In genomic region chr5:112860571-112860928, GRCh38 we compare ENCODE assay signal across 8 cellular contexts. TPM values are rescaled to one million over a fixed set of nuclear protein-coding genes. Genes with fewer than 3 reads are reported as not detected.
DNase-seq lines count a peak whose midpoint lies in the region; ATAC-seq and TF ChIP-seq lines count a peak whose summit lies in the region.
"Not testable (repeated sequence)": the region's sequence is repeated elsewhere in the genome, so short reads cannot be mapped to it uniquely, and the experiment has no call there.

No MANE protein-coding gene starts in this region.

- peaks cover 31% of the 10 kb centered on the region for H3K4me1 Mint-ChIP-seq in T-helper 1 cell treated with Interleukin-12 subunit alpha and Interleukin-12 subunit beta and Interleukin-4 antibody, amounts not matched to agents 30 μg/mL and 1 μg/mL, for 36 hours (ENCODE audit: low read depth)
- peaks cover 16% of the 10 kb centered on the region for H3K4me1 Mint-ChIP-seq in endodermal cell
- H3K4me1 Mint-ChIP-seq in nephron progenitor cell: peaks cover 30% of the 10 kb centered on the region
- H3K4me1 Mint-ChIP-seq in stimulated activated naive CD8-positive, alpha-beta T cell treated with anti-CD3 and anti-CD28 coated beads, Interleukin-15, amount 100 ng/mL, for 72 hours: peaks cover 28% of the 10 kb centered on the region

- H3K27ac ChIP-seq in HL-60 (replicated peaks): peak overlapping the region; percentile 81
- peak overlapping the region in 4 of 5 donors; percentile 29 to 86 (median 82) for H3K27ac ChIP-seq in adrenal gland
- H3K27ac ChIP-seq in endodermal cell (ENCODE audit: low read depth, low read length): peak overlapping the region; percentile 66
- H3K27ac ChIP-seq in iPS-20b (ENCODE audit: low read length): peak overlapping the region; percentile 44

- H3K9ac ChIP-seq in endodermal cell (ENCODE audit: extremely low read depth, low read length, poor library complexity, severe bottlenecking) (peak overlapping the region; percentile 93), iPS-20b (ENCODE audit: low read depth, low read length) (peak overlapping the region; percentile 87)

- not testable (repeated sequence) for H3K9me3 ChIP-seq in adrenal gland (replicated peaks in 1 of 3); endodermal cell (ENCODE audit: control insufficient read depth, low read length); iPS-20b (ENCODE audit: insufficient read depth, low read depth, low read length)

- peaks cover 20% of the 10 kb centered on the region for H3K27me3 Mint-ChIP-seq in T-helper 1 cell treated with Interleukin-12 subunit alpha and Interleukin-12 subunit beta and Interleukin-4 antibody, amounts not matched to agents 30 μg/mL and 1 μg/mL, for 36 hours (ENCODE audit: low read depth)
- peaks cover 27% of the 10 kb centered on the region for H3K27me3 Mint-ChIP-seq in endodermal cell (ENCODE audit: insufficient read depth)
- H3K27me3 Mint-ChIP-seq in nephron progenitor cell (ENCODE audit: low read depth, poor library complexity): peaks cover 33% of the 10 kb centered on the region
- peaks cover 26% of the 10 kb centered on the region for H3K27me3 Mint-ChIP-seq in stimulated activated naive CD8-positive, alpha-beta T cell treated with anti-CD3 and anti-CD28 coated beads, Interleukin-15, amount 100 ng/mL, for 72 hours

- not testable (repeated sequence) for TF ChIP-seq CTCF in AG10803 (conservative IDR thresholded peaks at IDR 0.05; ENCODE audit: low read length); HL-60 (IDR thresholded peaks at IDR 0.05; ENCODE audit: insufficient read depth, low read length); adrenal gland (IDR thresholded peaks at IDR 0.05); endodermal cell (conservative IDR thresholded peaks at IDR 0.05); nephron progenitor cell (IDR thresholded peaks at IDR 0.05)

- ATAC-seq in stimulated activated naive CD8-positive, alpha-beta T cell treated with anti-CD3 and anti-CD28 coated beads, Interleukin-15, amount 100 ng/mL, for 72 hours: not testable (repeated sequence)

- H3K36me3 Mint-ChIP-seq in T-helper 1 cell treated with Interleukin-12 subunit alpha and Interleukin-12 subunit beta and Interleukin-4 antibody, amounts not matched to agents 30 μg/mL and 1 μg/mL, for 36 hours (ENCODE audit: low read depth): peaks cover 29% of the 10 kb centered on the region
- H3K36me3 Mint-ChIP-seq in endodermal cell (ENCODE audit: low read depth): peaks cover 27% of the 10 kb centered on the region
- peaks cover 20% of the 10 kb centered on the region for H3K36me3 Mint-ChIP-seq in nephron progenitor cell (ENCODE audit: low read depth)

- intact Hi-C loops in adrenal gland (cut with DNase I): loop anchor here in 1 of 2 donors (10.0 kb wide), 1 partner anchor 64 kb away; the partner anchor contains the start of gene REEP5

- H3K4me1 ChIP-seq in adrenal gland (replicated peaks in 1 of 2): peaks cover 9 to 31% of the 10 kb centered on the region in 2 donors
- H3K4me1 ChIP-seq in endodermal cell (ENCODE audit: control insufficient read depth, insufficient read depth, low read length); iPS-20b (ENCODE audit: insufficient read depth, low read length): not testable (repeated sequence)

- peak overlapping the region; percentile 97 for H3K4me3 ChIP-seq in AG10803 (ENCODE audit: low read length)
- peak overlapping the region; percentile 67 for H3K4me3 ChIP-seq in HL-60 (replicated peaks; ENCODE audit: insufficient read depth, low read length)
- H3K4me3 ChIP-seq in adrenal gland: peak overlapping the region in 3 of 4 donors; percentile 38 to 82 (median 65)
- peak overlapping the region; percentile 100 for H3K4me3 ChIP-seq in endodermal cell (ENCODE audit: low read length)
- peak overlapping the region; percentile 89 for H3K4me3 ChIP-seq in iPS-20b (ENCODE audit: low read length)

- H3K9me3 Mint-ChIP-seq in T-helper 1 cell treated with Interleukin-12 subunit alpha and Interleukin-12 subunit beta and Interleukin-4 antibody, amounts not matched to agents 30 μg/mL and 1 μg/mL, for 36 hours; endodermal cell; stimulated activated naive CD8-positive, alpha-beta T cell treated with anti-CD3 and anti-CD28 coated beads, Interleukin-15, amount 100 ng/mL, for 72 hours: not testable (repeated sequence)
- H3K9me3 Mint-ChIP-seq in nephron progenitor cell: peaks cover 19% of the 10 kb centered on the region

- H3K36me3 ChIP-seq in adrenal gland (replicated peaks in 1 of 2): peaks cover 0 to 17% of the 10 kb centered on the region in 2 donors
- peaks cover 32% of the 10 kb centered on the region for H3K36me3 ChIP-seq in endodermal cell (ENCODE audit: control insufficient read depth, insufficient read depth, low read length)
- peaks cover 33% of the 10 kb centered on the region for H3K36me3 ChIP-seq in iPS-20b (ENCODE audit: insufficient read depth, low read depth, low read length)

- peak overlapping the region; percentile 95 for H3K4me3 Mint-ChIP-seq in T-helper 1 cell treated with Interleukin-12 subunit alpha and Interleukin-12 subunit beta and Interleukin-4 antibody, amounts not matched to agents 30 μg/mL and 1 μg/mL, for 36 hours
- H3K4me3 Mint-ChIP-seq in endodermal cell (peak overlapping the region; percentile 98), nephron progenitor cell (peak overlapping the region; percentile 98)
- H3K4me3 Mint-ChIP-seq in stimulated activated naive CD8-positive, alpha-beta T cell treated with anti-CD3 and anti-CD28 coated beads, Interleukin-15, amount 100 ng/mL, for 72 hours: peak overlapping the region; percentile 90 to 91

- DNase-seq in AG10803 (ENCODE audit: low read depth); HL-60 (ENCODE audit: low read depth in 1 of 2, low spot score in 1 of 2); adrenal gland; endodermal cell; nephron progenitor cell: not testable (repeated sequence)
- DNase-seq in stimulated activated naive CD8-positive, alpha-beta T cell treated with anti-CD3 and anti-CD28 coated beads, Interleukin-15, amount 100 ng/mL, for 72 hours: peak in 1 of 2 donors; percentile 15

- TF ChIP-seq POLR2A in adrenal gland (IDR thresholded peaks at IDR 0.05): not testable (repeated sequence)

- peak overlapping the region; percentile 97 for H3K27ac Mint-ChIP-seq in T-helper 1 cell treated with Interleukin-12 subunit alpha and Interleukin-12 subunit beta and Interleukin-4 antibody, amounts not matched to agents 30 μg/mL and 1 μg/mL, for 36 hours
- H3K27ac Mint-ChIP-seq in endodermal cell (peak overlapping the region; percentile 93), nephron progenitor cell (peak overlapping the region; percentile 96)
- H3K27ac Mint-ChIP-seq in stimulated activated naive CD8-positive, alpha-beta T cell treated with anti-CD3 and anti-CD28 coated beads, Interleukin-15, amount 100 ng/mL, for 72 hours: peak overlapping the region; percentile 98 to 99

- not testable (repeated sequence) for H3K27me3 ChIP-seq in HL-60 (ENCODE audit: insufficient read depth, poor library complexity, severe bottlenecking); adrenal gland
- H3K27me3 ChIP-seq in endodermal cell (ENCODE audit: control insufficient read depth, insufficient read depth, low read length, poor library complexity, severe bottlenecking): peaks cover 36% of the 10 kb centered on the region
- H3K27me3 ChIP-seq in iPS-20b (ENCODE audit: insufficient read depth, low read length): peaks cover 13% of the 10 kb centered on the region; the same call in 1 of the 2 replicates

- 70 to 75% (median 72%) methylated on average over 11 of the region's 11 CpGs for WGBS in adrenal gland, 4 donors
- WGBS in endodermal cell (ENCODE audit: insufficient coverage in 1 of 2, insufficient read length in 1 of 2), 2 experiments: 89% methylated on average over 10 to 11 of the region's 11 CpGs

RNA-seq across cellular contexts. Expression of gene SRP19, which starts 0.5 kb away (rescaled TPM):
- total RNA-seq in adrenal gland: 10 to 100 TPM; 18.4 to 82.7 (median 41.8) TPM
- polyA plus RNA-seq in adrenal gland: 100 to 1,000 TPM in 2 of 3 donors, 10 to 100 TPM in 1; 91.1 to 247 (median 150) TPM
- 10 to 100 TPM; 65.4 to 65.7 TPM for total RNA-seq in endodermal cell
- polyA plus RNA-seq in endodermal cell (2013, experiment 1 of 2): 82.5 TPM
- 71.9 TPM for polyA plus RNA-seq in endodermal cell (2013, experiment 2 of 2)
